26 cellular contexts compared by ENCODE assay signal in the genomic region with DNA sequence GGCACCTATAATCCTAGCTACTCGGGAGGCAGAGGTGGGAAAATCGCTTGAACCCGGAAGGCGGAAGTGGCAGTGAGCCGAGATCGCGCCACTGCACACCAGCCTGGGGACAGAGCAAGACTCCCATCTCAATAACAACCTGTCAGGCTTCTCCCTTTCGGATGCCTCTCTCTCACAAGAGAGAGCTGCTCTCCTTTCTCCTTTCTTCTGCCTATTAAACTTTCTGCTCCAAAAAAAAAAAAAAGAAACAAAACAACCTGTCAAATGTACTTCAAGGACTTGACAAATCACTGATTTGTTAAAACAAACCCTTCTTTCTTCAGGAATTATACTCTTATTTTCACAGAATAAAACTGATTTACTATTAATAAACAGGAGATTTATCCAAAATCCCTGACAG. TPM values are rescaled to one million over a fixed set of nuclear protein-coding genes. Genes with fewer than 3 reads are reported as not detected.
DNase-seq lines count a peak whose midpoint lies in the region; ATAC-seq and TF ChIP-seq lines count a peak whose summit lies in the region.
"Had no signal": no experiment of that assay in that cellular context is flagged by ENCODE, and none has a peak within 500 bp of the region (broad histone marks: within the 10 kb centered on the region; RNA-seq: fewer than 3 reads in every experiment).

No MANE protein-coding gene starts in this region.

- H3F3A ChIP-seq in neural progenitor cell (ENCODE audit: low read depth) = peaks cover 10% of the 10 kb centered on the region

- 95 to 96% methylated on average over 8 of the region's 8 CpGs for WGBS in aorta, 2 donors

- H3K4me1 Mint-ChIP-seq in activated naive CD4-positive, alpha-beta T cell treated with anti-CD3 and anti-CD28 coated beads, Interleukin-2, amount 50 U/mL, for 24 hours = peaks cover 77% of the 10 kb centered on the region
- peaks cover 60% of the 10 kb centered on the region for H3K4me1 Mint-ChIP-seq in neural progenitor cell

- H3K36me3 ChIP-seq in neural progenitor cell = no peaks in the 10 kb centered on the region
- H3K36me3 ChIP-seq in aorta (ENCODE audit: control insufficient read depth in 1 of 2, insufficient read depth in 2 of 2, low read length in 1 of 2) = no peaks in the 10 kb centered on the region
- H3K36me3 ChIP-seq: sigmoid colon, suprapubic skin had no signal

- TF ChIP-seq CTCF in epithelial cell of proximal tubule (conservative IDR thresholded peaks at IDR 0.05; ENCODE audit: low read depth, low read length) (no peak), neural progenitor cell (IDR thresholded peaks at IDR 0.05) (no peak)

- H3K27me3 Mint-ChIP-seq in activated naive CD4-positive, alpha-beta T cell treated with anti-CD3 and anti-CD28 coated beads, Interleukin-2, amount 50 U/mL, for 24 hours = no peaks in the 10 kb centered on the region
- H3K27me3 Mint-ChIP-seq in neural progenitor cell (ENCODE audit: insufficient read depth, low read depth) = no peaks in the 10 kb centered on the region
- H3K27me3 Mint-ChIP-seq: activated CD4-positive, alpha-beta T cell treated with anti-CD3 and anti-CD28 coated beads for 36 hours; activated T-cell treated with anti-CD3 and anti-CD28 coated beads, Interleukin-2, amount 50 U/mL, for 24 hours; naive B cell had no signal

- H3K4me2 ChIP-seq in neural progenitor cell = no peak overlapping the region

- ATAC-seq in activated naive CD4-positive, alpha-beta T cell treated with anti-CD3 and anti-CD28 coated beads, Interleukin-2, amount 50 U/mL, for 72 hours = no peak
- no peak for ATAC-seq in aorta (ENCODE audit: low FRiP score)
- ATAC-seq in activated CD4-positive, CD25-positive, alpha-beta regulatory T cell treated with anti-CD3 and anti-CD28 coated beads, Interleukin-2, amount 50 U/mL, for 24 hours = no peak
- ATAC-seq: activated CD4-positive, alpha-beta T cell treated with anti-CD3 and anti-CD28 coated beads for 36 hours had no signal

- intact Hi-C loops in aorta (cut with DNase I) = no loop called here

- H3K4me1 ChIP-seq in neural progenitor cell = peaks cover 24% of the 10 kb centered on the region
- H3K4me1 ChIP-seq in aorta (ENCODE audit: control insufficient read depth in 1 of 2, insufficient read depth in 2 of 2, low read length in 2 of 2) = peaks cover 0 to 2% of the 10 kb centered on the region in 2 donors

- H3K27ac ChIP-seq in neural progenitor cell (no peak overlapping the region), aorta (ENCODE audit: low read depth in 1 of 2, low read length in 2 of 2) (no peak overlapping the region)
- H3K27ac ChIP-seq: 22Rv1, SJSA1, suprapubic skin had no signal

- H4K20me1 ChIP-seq in neural progenitor cell (ENCODE audit: low read depth) = peaks cover 77% of the 10 kb centered on the region

- peak overlapping the region; percentile 20 for H3K4me3 Mint-ChIP-seq in activated naive CD4-positive, alpha-beta T cell treated with anti-CD3 and anti-CD28 coated beads, Interleukin-2, amount 50 U/mL, for 24 hours
- no peak overlapping the region for H3K4me3 Mint-ChIP-seq in neural progenitor cell
- H3K4me3 Mint-ChIP-seq: activated CD4-positive, alpha-beta T cell treated with anti-CD3 and anti-CD28 coated beads for 36 hours had no signal

- no peak overlapping the region for H2AFZ ChIP-seq in neural progenitor cell (replicated peaks)

- no peaks in the 10 kb centered on the region for H3K36me3 Mint-ChIP-seq in activated naive CD4-positive, alpha-beta T cell treated with anti-CD3 and anti-CD28 coated beads, Interleukin-2, amount 50 U/mL, for 24 hours
- peaks cover 6 to 7% of the 10 kb centered on the region in 2 donors for H3K36me3 Mint-ChIP-seq in activated naive CD4-positive, alpha-beta T cell treated with anti-CD3 and anti-CD28 coated beads, Interleukin-2, amount 50 U/mL, for 72 hours
- H3K36me3 Mint-ChIP-seq in neural progenitor cell = peaks cover 22% of the 10 kb centered on the region
- H3K36me3 Mint-ChIP-seq: naive B cell had no signal

- no peak overlapping the region for H3K27ac Mint-ChIP-seq in activated naive CD4-positive, alpha-beta T cell treated with anti-CD3 and anti-CD28 coated beads, Interleukin-2, amount 50 U/mL, for 24 hours
- H3K27ac Mint-ChIP-seq in activated naive CD4-positive, alpha-beta T cell treated with anti-CD3 and anti-CD28 coated beads, Interleukin-2, amount 50 U/mL, for 72 hours = no peak overlapping the region
- H3K27ac Mint-ChIP-seq in neural progenitor cell = peak overlapping the region; percentile 42
- H3K27ac Mint-ChIP-seq: activated CD4-positive, alpha-beta T cell treated with anti-CD3 and anti-CD28 coated beads for 36 hours; activated T-cell treated with anti-CD3 and anti-CD28 coated beads, Interleukin-2, amount 50 U/mL, for 24 hours had no signal

- H3K27me3 ChIP-seq in neural progenitor cell = no peaks in the 10 kb centered on the region
- H3K27me3 ChIP-seq in aorta (ENCODE audit: control insufficient read depth in 1 of 2, insufficient read depth in 2 of 2, low read length in 1 of 2) = no peaks in the 10 kb centered on the region
- H3K27me3 ChIP-seq: sigmoid colon, SJSA1, suprapubic skin had no signal

- no peak for DNase-seq in activated naive CD4-positive, alpha-beta T cell treated with anti-CD3 and anti-CD28 coated beads, Interleukin-2, amount 50 U/mL, for 72 hours (ENCODE audit: low spot score in 2 of 2)
- DNase-seq in epithelial cell of proximal tubule (ENCODE audit: low read depth) (no peak), neural progenitor cell (ENCODE audit: low spot score) (no peak), aorta (peak; percentile 15 to 19), DMS79 treated with DMSO at 0.1 percent for 48 hours (lab: John Stamatoyannopoulos, UW) (no peak), glomerular visceral epithelial cell (ENCODE audit: extremely low spot score) (no peak)
- DNase-seq: activated CD4-positive, alpha-beta T cell treated with anti-CD3 and anti-CD28 coated beads for 36 hours; activated CD8-positive, alpha-beta memory T cell treated with anti-CD3 and anti-CD28 coated beads for 24 hours; activated naive CD4-positive, alpha-beta T cell; activated T-cell treated with anti-CD3 and anti-CD28 coated beads, Interleukin-2, amount 50 U/mL, for 24 hours; AML-193; amygdala; caudate nucleus; COR-L47; islet precursor cell; Kasumi-1; naive B cell; NCI-H1092; NCI-H2029; NCI-H226; sigmoid colon had no signal

- no peak overlapping the region for H3K9ac ChIP-seq in neural progenitor cell

- H3K4me3 ChIP-seq in epithelial cell of proximal tubule (ENCODE audit: low read depth, low read length) = peak overlapping the region; percentile 100
- no peak overlapping the region for H3K4me3 ChIP-seq in neural progenitor cell
- no peak overlapping the region for H3K4me3 ChIP-seq in aorta (ENCODE audit: low read length in 2 of 2)
- H3K4me3 ChIP-seq: sigmoid colon, SJSA1, suprapubic skin had no signal

- no peaks in the 10 kb centered on the region for H3K9me3 ChIP-seq in neural progenitor cell (ENCODE audit: low read depth)
- H3K9me3 ChIP-seq in aorta (ENCODE audit: control insufficient read depth, low read length) = no peaks in the 10 kb centered on the region
- H3K9me3 ChIP-seq: sigmoid colon, SJSA1, suprapubic skin had no signal

- no peaks in the 10 kb centered on the region for H3K9me3 Mint-ChIP-seq in activated naive CD4-positive, alpha-beta T cell treated with anti-CD3 and anti-CD28 coated beads, Interleukin-2, amount 50 U/mL, for 24 hours
- H3K9me3 Mint-ChIP-seq in activated naive CD4-positive, alpha-beta T cell treated with anti-CD3 and anti-CD28 coated beads, Interleukin-2, amount 50 U/mL, for 72 hours = no peaks in the 10 kb centered on the region
- H3K9me3 Mint-ChIP-seq in neural progenitor cell = no peaks in the 10 kb centered on the region
- H3K9me3 Mint-ChIP-seq: activated T-cell treated with anti-CD3 and anti-CD28 coated beads, Interleukin-2, amount 50 U/mL, for 24 hours; naive B cell had no signal

- H3K79me2 ChIP-seq in neural progenitor cell (ENCODE audit: low read depth) = peaks cover 86% of the 10 kb centered on the region

RNA-seq across cellular contexts. Expression of gene PSAP, which starts 3.6 kb away (rescaled TPM):
- 100 to 1,000 TPM; 128 to 165 TPM for total RNA-seq in activated naive CD4-positive, alpha-beta T cell treated with anti-CD3 and anti-CD28 coated beads, Interleukin-2, amount 50 U/mL, for 72 hours
- total RNA-seq in epithelial cell of proximal tubule (444 and 614 TPM in 2 replicates), neural progenitor cell (ENCODE audit: low replicate concordance) (358 and 493 TPM in 2 replicates), aorta (1,000 to 10,000 TPM in 1 of 2 donors, 100 to 1,000 TPM in 1; 995 to 1,176 TPM)
- polyA plus RNA-seq in aorta = 1,000 to 10,000 TPM in 1 of 2 donors, 100 to 1,000 TPM in 1; 698 to 1,028 TPM

Comparison
In these comparisons a context has a peak if more than half of its experiments do, and no peak if none do; other contexts are left out.
1. DNase-seq: peak in aorta (2 of 2); none in activated naive CD4-positive, alpha-beta T cell treated with anti-CD3 and anti-CD28 coated beads, Interleukin-2, amount 50 U/mL, for 72 hours (0 of 2), epithelial cell of proximal tubule (single experiment), neural progenitor cell (single experiment), DMS79 treated with DMSO at 0.1 percent for 48 hours (single experiment) and glomerular visceral epithelial cell (single experiment).